In the genomic region with DNA sequence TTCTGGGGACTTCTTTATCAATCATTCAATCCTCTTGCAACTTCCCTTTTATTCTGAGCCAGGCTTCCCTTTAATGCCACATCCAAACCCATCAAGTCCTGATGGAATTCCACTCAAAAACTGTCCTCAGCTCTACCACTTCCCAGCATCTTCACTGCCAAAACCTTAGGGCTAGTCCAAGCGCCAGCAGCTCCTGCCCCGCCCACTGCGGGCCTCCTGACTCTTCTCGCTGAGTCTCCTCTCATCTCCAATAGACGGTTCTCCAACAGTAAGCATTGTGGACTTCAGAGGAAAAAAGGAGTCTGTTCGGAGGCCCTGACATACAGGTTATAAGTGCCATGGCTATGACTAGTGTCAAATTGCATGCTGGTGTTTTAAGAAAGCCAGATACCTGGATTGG, we compare ENCODE assay signal across 20 cellular contexts. TPM values are rescaled to one million over a fixed set of nuclear protein-coding genes. Genes with fewer than 3 reads are reported as not detected.
"Had no signal": no experiment of that assay in that cellular context is flagged by ENCODE, and none has a peak within 500 bp of the region (broad histone marks: within the 10 kb centered on the region; RNA-seq: fewer than 3 reads in every experiment).

No MANE protein-coding gene starts in this region.

- FAIRE-seq: urothelium cell line had no signal

- H3K27me3 Mint-ChIP-seq: progenitor cell of endocrine pancreas had no signal

- H3K4me3 Mint-ChIP-seq: naive thymus-derived CD8-positive, alpha-beta T cell; stimulated activated memory B cell treated with anti-CD40 and anti-IgM and Interleukin-4, amounts not matched to agents 10 μg/mL and 1 μg/mL and 100 μg/mL, for 72 hours; stimulated activated naive CD8-positive, alpha-beta T cell treated with anti-CD3 and anti-CD28 coated beads, Interleukin-15, amount 100 ng/mL, for 72 hours had no signal

- H3K9me3 ChIP-seq: left ventricle myocardium inferior, ovary, right atrium auricular region, right lobe of liver, testis, thyroid gland, upper lobe of right lung had no signal

- H3K4me3 ChIP-seq: left ventricle myocardium inferior, lung, ovary, right atrium auricular region, right lobe of liver, smooth muscle cell, testis, thyroid gland, upper lobe of right lung had no signal

- H3K4me1 Mint-ChIP-seq: stimulated activated memory B cell treated with anti-CD40 and anti-IgM and Interleukin-4, amounts not matched to agents 10 μg/mL and 1 μg/mL and 100 μg/mL, for 72 hours; stimulated activated naive CD8-positive, alpha-beta T cell treated with anti-CD3 and anti-CD28 coated beads, Interleukin-15, amount 100 ng/mL, for 72 hours had no signal

- ATAC-seq: naive thymus-derived CD8-positive, alpha-beta T cell; stimulated activated memory B cell treated with anti-CD40 and anti-IgM and Interleukin-4, amounts not matched to agents 10 μg/mL and 1 μg/mL and 100 μg/mL, for 72 hours; stimulated activated naive CD8-positive, alpha-beta T cell treated with anti-CD3 and anti-CD28 coated beads, Interleukin-15, amount 100 ng/mL, for 72 hours; upper lobe of right lung had no signal

- H3K9me3 Mint-ChIP-seq: naive thymus-derived CD8-positive, alpha-beta T cell; stimulated activated memory B cell treated with anti-CD40 and anti-IgM and Interleukin-4, amounts not matched to agents 10 μg/mL and 1 μg/mL and 100 μg/mL, for 72 hours; stimulated activated naive CD8-positive, alpha-beta T cell treated with anti-CD3 and anti-CD28 coated beads, Interleukin-15, amount 100 ng/mL, for 72 hours had no signal

- H3K36me3 Mint-ChIP-seq: naive thymus-derived CD8-positive, alpha-beta T cell; stimulated activated memory B cell treated with anti-CD40 and anti-IgM and Interleukin-4, amounts not matched to agents 10 μg/mL and 1 μg/mL and 100 μg/mL, for 72 hours had no signal

- DNase-seq: islet precursor cell; left ventricle myocardium inferior; naive thymus-derived CD8-positive, alpha-beta T cell; right lobe of liver; stimulated activated CD4-positive, alpha-beta T cell treated with anti-CD3 and anti-CD28 coated beads, Interleukin-1b, Interleukin-23, amount 100 ng/mL, for 48 hours; stimulated activated CD4-positive, alpha-beta T cell treated with anti-CD3 and anti-CD28 coated beads, Interleukin-2, amount 100 ng/mL, for 48 hours; stimulated activated CD4-positive, alpha-beta T cell treated with anti-CD3 and anti-CD28 coated beads, Interleukin-4, amount 100 ng/mL, for 4 hours; stimulated activated CD8-positive, alpha-beta memory T cell treated with anti-CD3 and anti-CD28 coated beads, Interleukin-4, amount 100 ng/mL, for 48 hours; stimulated activated naive CD4-positive, alpha-beta T cell treated with Interleukin-2 at 50 U/mL for 16 hours; stimulated activated naive CD8-positive, alpha-beta T cell treated with anti-CD3 and anti-CD28 coated beads, Interleukin-15, amount 100 ng/mL, for 72 hours; upper lobe of right lung had no signal

- H3K36me3 ChIP-seq: left ventricle myocardium inferior, ovary, right atrium auricular region, right lobe of liver, thyroid gland, upper lobe of right lung had no signal

- H3K27ac ChIP-seq: left ventricle myocardium inferior, ovary, right atrium auricular region, testis, upper lobe of right lung had no signal

- H3K27ac Mint-ChIP-seq: naive thymus-derived CD8-positive, alpha-beta T cell; progenitor cell of endocrine pancreas; stimulated activated memory B cell treated with anti-CD40 and anti-IgM and Interleukin-4, amounts not matched to agents 10 μg/mL and 1 μg/mL and 100 μg/mL, for 72 hours; stimulated activated naive CD8-positive, alpha-beta T cell treated with anti-CD3 and anti-CD28 coated beads, Interleukin-15, amount 100 ng/mL, for 72 hours had no signal

- H3K4me1 ChIP-seq: right lobe of liver, upper lobe of right lung had no signal

- H3K27me3 ChIP-seq: ovary, right atrium auricular region, right lobe of liver, testis, thyroid gland, upper lobe of right lung had no signal

- H3K4me2 ChIP-seq: smooth muscle cell had no signal

RNA-seq across cellular contexts. Expression of gene CNKSR3, which starts 38.7 kb away (rescaled TPM):
- total RNA-seq: naive thymus-derived CD8-positive, alpha-beta T cell had no signal
